2 cellular contexts compared by ENCODE assay signal in the genomic region with DNA sequence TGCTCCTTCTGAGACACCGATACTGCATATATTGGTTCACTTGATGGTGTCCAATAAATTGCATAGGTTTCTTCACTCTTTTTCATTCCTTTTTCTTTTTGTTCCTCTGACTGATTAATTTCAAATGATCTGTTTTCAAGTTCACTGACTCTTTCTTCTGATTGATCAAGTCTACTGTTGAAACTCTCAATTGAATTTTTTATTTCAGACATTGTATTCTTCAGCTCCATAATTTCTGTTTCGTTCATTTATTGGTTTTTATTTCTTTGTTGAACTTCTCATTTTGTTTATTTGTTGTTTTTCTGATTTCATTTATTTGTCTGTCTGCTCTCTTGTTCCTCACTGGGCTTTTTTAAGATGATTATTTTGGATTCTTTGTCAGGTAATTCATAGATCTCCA.
TF ChIP-seq lines count a peak whose summit lies in the region.

No MANE protein-coding gene starts in this region.

TF ChIP-seq in HepG2, 621 proteins besides CTCF, POLR2A, EP300 and RAD21:
- TF ChIP-seq ZSCAN5A (CRISPR knock-in tag; IDR thresholded peaks at IDR 0.05; ENCODE audit: borderline replicate concordance) (no peak), ZNF546 (CRISPR knock-in tag; conservative IDR thresholded peaks at IDR 0.05) (no peak), MAFK (conservative IDR thresholded peaks at IDR 0.05 in 1 of 2, IDR thresholded peaks at IDR 0.05 in 1 of 2; ENCODE audit: low read length in 2 of 2) (no peak), THAP11 (CRISPR knock-in tag; IDR thresholded peaks at IDR 0.05) (no peak), ZNF160 (CRISPR knock-in tag; IDR thresholded peaks at IDR 0.05) (peak; percentile 96), HDAC1 (CRISPR knock-in tag; IDR thresholded peaks at IDR 0.05) (no peak), ETV5 (CRISPR knock-in tag; IDR thresholded peaks at IDR 0.05; ENCODE audit: borderline replicate concordance) (no peak)
- TF ChIP-seq, protein P1, sequence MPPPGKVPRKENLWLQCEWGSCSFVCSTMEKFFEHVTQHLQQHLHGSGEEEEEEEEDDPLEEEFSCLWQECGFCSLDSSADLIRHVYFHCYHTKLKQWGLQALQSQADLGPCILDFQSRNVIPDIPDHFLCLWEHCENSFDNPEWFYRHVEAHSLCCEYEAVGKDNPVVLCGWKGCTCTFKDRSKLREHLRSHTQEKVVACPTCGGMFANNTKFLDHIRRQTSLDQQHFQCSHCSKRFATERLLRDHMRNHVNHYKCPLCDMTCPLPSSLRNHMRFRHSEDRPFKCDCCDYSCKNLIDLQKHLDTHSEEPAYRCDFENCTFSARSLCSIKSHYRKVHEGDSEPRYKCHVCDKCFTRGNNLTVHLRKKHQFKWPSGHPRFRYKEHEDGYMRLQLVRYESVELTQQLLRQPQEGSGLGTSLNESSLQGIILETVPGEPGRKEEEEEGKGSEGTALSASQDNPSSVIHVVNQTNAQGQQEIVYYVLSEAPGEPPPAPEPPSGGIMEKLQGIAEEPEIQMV (CRISPR knock-in tag; IDR thresholded peaks at IDR 0.05; ENCODE audit: low read depth) = no peak
TF ChIP-seq in HepG2: peak in this region for 1.

TF ChIP-seq in K562, 482 proteins besides CTCF, POLR2A, EP300 and RAD21:
- TF ChIP-seq CCAR2 (IDR thresholded peaks at IDR 0.05; ENCODE audit: low read depth, low read length) (no peak), ZZZ3 (IDR thresholded peaks at IDR 0.05) (no peak), POU5F1 (IDR thresholded peaks at IDR 0.05; ENCODE audit: borderline replicate concordance, low read depth, low read length, partially characterized antibody) (no peak), NCOA4 (IDR thresholded peaks at IDR 0.05; ENCODE audit: partially characterized antibody) (no peak), ZKSCAN1 (IDR thresholded peaks at IDR 0.05; ENCODE audit: low read depth, low read length) (no peak), TRIM28 (IDR thresholded peaks at IDR 0.05) (peak; percentile 61; the same call in 1 of the 2 replicates), KLF16 (IDR thresholded peaks at IDR 0.05) (no peak), PPARD (CRISPR knock-in tag; IDR thresholded peaks at IDR 0.05) (no peak), LCOR (CRISPR knock-in tag; IDR thresholded peaks at IDR 0.05) (no peak), HBP1 (CRISPR knock-in tag; IDR thresholded peaks at IDR 0.05) (no peak), SMC3 (conservative IDR thresholded peaks at IDR 0.05; ENCODE audit: insufficient read depth, low read depth, low read length) (no peak), SIN3B (IDR thresholded peaks at IDR 0.05; ENCODE audit: low read depth) (no peak), RBBP5 (IDR thresholded peaks at IDR 0.05; ENCODE audit: borderline replicate concordance, insufficient read depth, low read length, poor library complexity, severe bottlenecking) (no peak), MBD2 (IDR thresholded peaks at IDR 0.05; ENCODE audit: borderline replicate concordance, low read depth) (no peak), E2F8 (IDR thresholded peaks at IDR 0.05; ENCODE audit: low read depth, partially characterized antibody) (no peak), HOXB6 (CRISPR knock-in tag; IDR thresholded peaks at IDR 0.05; ENCODE audit: borderline replicate concordance) (no peak)
- TF ChIP-seq, protein P2, sequence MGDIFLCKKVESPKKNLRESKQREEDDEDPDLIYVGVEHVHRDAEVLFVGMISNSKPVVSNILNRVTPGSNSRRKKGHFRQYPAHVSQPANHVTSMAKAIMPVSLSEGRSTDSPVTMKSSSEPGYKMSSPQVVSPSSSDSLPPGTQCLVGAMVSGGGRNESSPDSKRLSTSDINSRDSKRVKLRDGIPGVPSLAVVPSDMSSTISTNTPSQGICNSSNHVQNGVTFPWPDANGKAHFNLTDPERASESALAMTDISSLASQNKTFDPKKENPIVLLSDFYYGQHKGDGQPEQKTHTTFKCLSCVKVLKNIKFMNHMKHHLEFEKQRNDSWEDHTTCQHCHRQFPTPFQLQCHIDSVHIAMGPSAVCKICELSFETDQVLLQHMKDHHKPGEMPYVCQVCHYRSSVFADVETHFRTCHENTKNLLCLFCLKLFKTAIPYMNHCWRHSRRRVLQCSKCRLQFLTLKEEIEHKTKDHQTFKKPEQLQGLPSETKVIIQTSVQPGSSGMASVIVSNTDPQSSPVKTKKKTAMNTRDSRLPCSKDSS (IDR thresholded peaks at IDR 0.05; ENCODE audit: low read depth, partially characterized antibody) = peak; percentile 57
- TF ChIP-seq, protein P3, sequence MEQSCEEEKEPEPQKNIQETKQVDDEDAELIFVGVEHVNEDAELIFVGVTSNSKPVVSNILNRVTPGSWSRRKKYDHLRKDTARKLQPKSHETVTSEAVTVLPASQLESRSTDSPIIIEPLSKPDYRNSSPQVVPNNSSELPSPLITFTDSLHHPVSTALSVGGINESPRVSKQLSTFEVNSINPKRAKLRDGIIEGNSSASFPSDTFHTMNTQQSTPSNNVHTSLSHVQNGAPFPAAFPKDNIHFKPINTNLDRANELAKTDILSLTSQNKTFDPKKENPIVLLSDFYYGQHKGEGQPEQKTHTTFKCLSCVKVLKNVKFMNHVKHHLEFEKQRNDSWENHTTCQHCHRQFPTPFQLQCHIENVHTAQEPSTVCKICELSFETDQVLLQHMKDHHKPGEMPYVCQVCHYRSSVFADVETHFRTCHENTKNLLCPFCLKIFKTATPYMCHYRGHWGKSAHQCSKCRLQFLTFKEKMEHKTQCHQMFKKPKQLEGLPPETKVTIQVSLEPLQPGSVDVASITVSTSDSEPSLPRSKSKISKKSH (CRISPR knock-in tag; IDR thresholded peaks at IDR 0.05) = 0 out of 2 replicates have a peak, but pooled peaks have one; percentile 27
- TF ChIP-seq, protein P4, sequence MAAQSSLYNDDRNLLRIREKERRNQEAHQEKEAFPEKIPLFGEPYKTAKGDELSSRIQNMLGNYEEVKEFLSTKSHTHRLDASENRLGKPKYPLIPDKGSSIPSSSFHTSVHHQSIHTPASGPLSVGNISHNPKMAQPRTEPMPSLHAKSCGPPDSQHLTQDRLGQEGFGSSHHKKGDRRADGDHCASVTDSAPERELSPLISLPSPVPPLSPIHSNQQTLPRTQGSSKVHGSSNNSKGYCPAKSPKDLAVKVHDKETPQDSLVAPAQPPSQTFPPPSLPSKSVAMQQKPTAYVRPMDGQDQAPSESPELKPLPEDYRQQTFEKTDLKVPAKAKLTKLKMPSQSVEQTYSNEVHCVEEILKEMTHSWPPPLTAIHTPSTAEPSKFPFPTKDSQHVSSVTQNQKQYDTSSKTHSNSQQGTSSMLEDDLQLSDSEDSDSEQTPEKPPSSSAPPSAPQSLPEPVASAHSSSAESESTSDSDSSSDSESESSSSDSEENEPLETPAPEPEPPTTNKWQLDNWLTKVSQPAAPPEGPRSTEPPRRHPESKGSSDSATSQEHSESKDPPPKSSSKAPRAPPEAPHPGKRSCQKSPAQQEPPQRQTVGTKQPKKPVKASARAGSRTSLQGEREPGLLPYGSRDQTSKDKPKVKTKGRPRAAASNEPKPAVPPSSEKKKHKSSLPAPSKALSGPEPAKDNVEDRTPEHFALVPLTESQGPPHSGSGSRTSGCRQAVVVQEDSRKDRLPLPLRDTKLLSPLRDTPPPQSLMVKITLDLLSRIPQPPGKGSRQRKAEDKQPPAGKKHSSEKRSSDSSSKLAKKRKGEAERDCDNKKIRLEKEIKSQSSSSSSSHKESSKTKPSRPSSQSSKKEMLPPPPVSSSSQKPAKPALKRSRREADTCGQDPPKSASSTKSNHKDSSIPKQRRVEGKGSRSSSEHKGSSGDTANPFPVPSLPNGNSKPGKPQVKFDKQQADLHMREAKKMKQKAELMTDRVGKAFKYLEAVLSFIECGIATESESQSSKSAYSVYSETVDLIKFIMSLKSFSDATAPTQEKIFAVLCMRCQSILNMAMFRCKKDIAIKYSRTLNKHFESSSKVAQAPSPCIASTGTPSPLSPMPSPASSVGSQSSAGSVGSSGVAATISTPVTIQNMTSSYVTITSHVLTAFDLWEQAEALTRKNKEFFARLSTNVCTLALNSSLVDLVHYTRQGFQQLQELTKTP (IDR thresholded peaks at IDR 0.05; ENCODE audit: low read depth in 1 of 2, partially characterized antibody in 2 of 2) = no peak
